14 cellular contexts compared by ENCODE assay signal in the genomic region with DNA sequence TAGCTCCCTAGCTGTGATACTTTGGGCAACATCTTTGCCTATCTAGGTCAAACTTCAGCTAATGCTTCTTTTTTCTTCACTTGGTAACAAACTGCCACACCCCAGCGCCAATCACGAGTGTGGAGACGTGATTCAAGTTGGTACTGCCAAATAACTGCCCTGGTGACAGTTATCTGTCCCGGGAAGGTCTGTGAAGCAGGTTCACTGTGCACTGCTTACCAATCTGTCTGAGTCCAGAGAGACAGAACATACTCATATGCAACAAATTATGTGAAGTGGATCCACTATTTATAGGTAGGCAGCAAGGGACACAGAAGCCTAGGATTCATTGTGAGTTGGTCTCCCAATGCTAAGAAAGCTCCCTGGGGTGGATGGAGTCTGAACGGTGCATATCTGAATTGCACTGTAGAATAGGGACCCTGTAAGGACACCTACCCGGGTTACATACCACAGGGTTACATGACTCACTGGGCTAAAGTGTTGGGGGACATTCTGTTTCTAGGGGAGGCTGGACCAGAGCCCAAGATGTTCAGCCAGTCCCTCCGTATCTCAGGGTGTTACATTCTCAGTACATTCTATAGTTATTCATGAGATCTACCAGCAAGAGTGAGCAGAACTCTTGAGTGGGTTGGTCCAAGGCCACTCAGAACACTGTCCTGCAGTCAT.
DNase-seq lines count a peak whose midpoint lies in the region; ATAC-seq, FAIRE-seq and TF ChIP-seq lines count a peak whose summit lies in the region.
"Had no signal": no experiment of that assay in that cellular context is flagged by ENCODE, and none has a peak within 500 bp of the region (broad histone marks: within the 10 kb centered on the region; RNA-seq: fewer than 3 reads in every experiment).

No MANE protein-coding gene starts in this region.

- CTCF ChIA-PET in H1 (lab: Charles Lee; ENCODE audit: partially characterized antibody) = interaction anchor here (0.7 kb wide), 1 partner anchor 11 kb away, joined by 3 read pairs; no protein-coding TSS in a partner anchor

- H3K79me1 ChIP-seq in H1 (ENCODE audit: low read depth, low read length) = no peaks in the 10 kb centered on the region

- no peak overlapping the region for H3K4me2 ChIP-seq in H1 (ENCODE audit: insufficient read depth in 1 of 2, low read depth in 2 of 2, low read length in 2 of 2)
- H3K4me2 ChIP-seq: BLaER1 treated with 17β-estradiol and CSF1 and Interleukin-3, amounts not matched to agents 10 nM and 100 nM had no signal

- TF ChIP-seq CTCF in H1 (IDR thresholded peaks at IDR 0.05; ENCODE audit: control extremely low read depth in 1 of 3, insufficient read depth in 1 of 3, low read depth in 1 of 3, low read length in 3 of 3) = no peak

- no peak overlapping the region for H3K4ac ChIP-seq in H1 (replicated peaks; ENCODE audit: insufficient read length, low read depth, low read length)

- no peak overlapping the region for H4K5ac ChIP-seq in H1 (ENCODE audit: insufficient read length, low read depth, low read length)

- no peak overlapping the region for H3K23ac ChIP-seq in H1 (ENCODE audit: insufficient read length)

- no peak overlapping the region for H2BK12ac ChIP-seq in H1 (ENCODE audit: low read depth, low read length)

- no peak overlapping the region for H2BK20ac ChIP-seq in H1 (ENCODE audit: low read length)

- peak overlapping the region; percentile 41 for H4K91ac ChIP-seq in H1 (replicated peaks; ENCODE audit: insufficient read length, low read length)

- WGBS in H1 (ENCODE audit: extremely low coverage in 1 of 2, insufficient coverage in 1 of 2, insufficient read length in 1 of 2, insufficient replicate concordance in 2 of 2, low coverage in 1 of 2, low lambda C conversion rate in 2 of 2, missing lambda C conversion rate in 1 of 2), 2 experiments = 80% methylated on average over 7 of the region's 7 CpGs; no CpG with 5 or more reads in 1 of the 2 experiments

- ATAC-seq in Right ventricle myocardium superior (ENCODE audit: poor library complexity) = peak; percentile 83
- peak; percentile 87 for ATAC-seq in left ventricle myocardium superior
- ATAC-seq: CD8-positive, alpha-beta T cell had no signal

- no peak for FAIRE-seq in H1 (lab: Jason Lieb, UNC)

- H2BK5ac ChIP-seq in H1 (ENCODE audit: low read depth, low read length) = no peak overlapping the region

- H3K9me3 ChIP-seq in H1 (ENCODE audit: insufficient read depth in 2 of 2, low read depth in 1 of 2, low read length in 1 of 2) = peaks cover 0 to 6% of the 10 kb centered on the region in 2 experiments; a peak in 1 of 4 replicates
- H3K9me3 ChIP-seq: HAP-1 had no signal

- H3K9ac ChIP-seq in H1 (replicated peaks in 1 of 4; ENCODE audit: extremely low read depth in 1 of 4, low read depth in 3 of 4, low read length in 3 of 4) = no peak overlapping the region
- H3K9ac ChIP-seq: BLaER1 treated with 17β-estradiol and CSF1 and Interleukin-3, amounts not matched to agents 10 nM and 100 nM had no signal

- no peak overlapping the region for H2AFZ ChIP-seq in H1 (ENCODE audit: low read length)

- POLR2A ChIA-PET in H1 (lab: Charles Lee; ENCODE audit: partially characterized antibody) = no interaction called here

- no peak overlapping the region for H3K18ac ChIP-seq in H1 (ENCODE audit: extremely low read depth, low read length)

- no peak for TF ChIP-seq EP300 in H1 (IDR thresholded peaks at IDR 0.05; ENCODE audit: borderline replicate concordance in 1 of 2, low read depth in 2 of 2, low read length in 2 of 2)

- no peaks in the 10 kb centered on the region for H4K20me1 ChIP-seq in H1 (replicated peaks in 1 of 2; ENCODE audit: control insufficient read depth in 1 of 2, insufficient read depth in 2 of 2, low read length in 2 of 2)
- H4K20me1 ChIP-seq: BLaER1 treated with 17β-estradiol and CSF1 and Interleukin-3, amounts not matched to agents 10 nM and 100 nM had no signal

- no peak overlapping the region for H3K14ac ChIP-seq in H1 (ENCODE audit: insufficient read length)

- H4K8ac ChIP-seq in H1 (ENCODE audit: extremely low read depth, insufficient read depth, low read length) = no peak overlapping the region

- no peak for DNase-seq in Right ventricle myocardium superior
- DNase-seq in cardiac septum (ENCODE audit: low spot score) = no peak
- DNase-seq in H1 (ENCODE audit: low read depth in 1 of 2, low spot score in 2 of 2) = no peak
- DNase-seq in left ventricle myocardium superior = no peak
- no peak for DNase-seq in NCI-H69 (lab: John Stamatoyannopoulos, UW)
- DNase-seq in NCI-H526 (lab: John Stamatoyannopoulos, UW) = no peak
- no peak for DNase-seq in SW 1271 (lab: John Stamatoyannopoulos, UW)
- DNase-seq: 8988T; Calu3; CD8-positive, alpha-beta T cell; DMS79 treated with DMSO at 0.1 percent for 48 hours; GF-D8 had no signal

- no peak overlapping the region for H3K4me3 ChIP-seq in H1 (ENCODE audit: extremely low read depth in 1 of 4, insufficient read depth in 2 of 4, low read depth in 3 of 4, low read length in 4 of 4)
- H3K4me3 ChIP-seq: HAP-1 had no signal

- intact Hi-C loops in Right ventricle myocardium superior (cut with DNase I) (no loop called here), cardiac septum (cut with DNase I) (no loop called here), left ventricle myocardium superior (cut with micrococcal nuclease) (no loop called here)

- no peaks in the 10 kb centered on the region for H3K4me1 ChIP-seq in H1 (replicated peaks in 1 of 4; ENCODE audit: control insufficient read depth in 3 of 4, insufficient read depth in 4 of 4, low read length in 3 of 4)
- H3K4me1 ChIP-seq: HAP-1 had no signal

- no peaks in the 10 kb centered on the region for H3K27me3 ChIP-seq in H1 (replicated peaks in 1 of 4; ENCODE audit: control insufficient read depth in 3 of 4, extremely low read depth in 1 of 4, insufficient read depth in 3 of 4, low read length in 3 of 4)
- H3K27me3 ChIP-seq: BLaER1 treated with 17β-estradiol and CSF1 and Interleukin-3, amounts not matched to agents 10 nM and 100 nM had no signal

- H2BK120ac ChIP-seq in H1 (replicated peaks; ENCODE audit: low read depth, low read length) = no peak overlapping the region

- H3K27ac ChIP-seq in H1 (ENCODE audit: low read depth, low read length) = no peak overlapping the region
- H3K27ac ChIP-seq: BLaER1 treated with 17β-estradiol and CSF1 and Interleukin-3, amounts not matched to agents 10 nM and 100 nM had no signal

- H2AK5ac ChIP-seq in H1 (ENCODE audit: low read depth, low read length) = no peak overlapping the region

- TF ChIP-seq RAD21 in H1 (IDR thresholded peaks at IDR 0.05 in 1 of 2, conservative IDR thresholded peaks at IDR 0.05 in 1 of 2; ENCODE audit: low read depth in 2 of 2, low read length in 2 of 2) = no peak

- no peaks in the 10 kb centered on the region for H3K23me2 ChIP-seq in H1 (ENCODE audit: low read depth, low read length)

- no peaks in the 10 kb centered on the region for H3K36me3 ChIP-seq in H1 (ENCODE audit: control insufficient read depth in 2 of 4, insufficient read depth in 4 of 4, low read length in 3 of 4)
- H3K36me3 ChIP-seq: HAP-1 had no signal

- H3K56ac ChIP-seq in H1 (replicated peaks; ENCODE audit: insufficient read length, low read depth, low read length) = no peak overlapping the region

- H2BK15ac ChIP-seq in H1 (ENCODE audit: low read length) = no peak overlapping the region

- no peak for TF ChIP-seq POLR2A in H1 (IDR thresholded peaks at IDR 0.05; ENCODE audit: control extremely low read depth in 1 of 2, low read depth in 2 of 2, low read length in 2 of 2)

- H3K79me2 ChIP-seq in H1 (ENCODE audit: control insufficient read depth in 1 of 2, insufficient read depth in 2 of 2, low read length in 2 of 2) = no peaks in the 10 kb centered on the region

TF ChIP-seq in H1, 55 proteins besides CTCF, POLR2A, EP300 and RAD21:
- TF ChIP-seq RNF2 (IDR thresholded peaks at IDR 0.05; ENCODE audit: borderline replicate concordance, low read depth, low read length, missing control alignments, poor library complexity, severe bottlenecking) (no peak), SIX5 (IDR thresholded peaks at IDR 0.05; ENCODE audit: low read depth, low read length) (no peak)
